ENCODE assay signal across 14 cellular contexts in the genomic region with DNA sequence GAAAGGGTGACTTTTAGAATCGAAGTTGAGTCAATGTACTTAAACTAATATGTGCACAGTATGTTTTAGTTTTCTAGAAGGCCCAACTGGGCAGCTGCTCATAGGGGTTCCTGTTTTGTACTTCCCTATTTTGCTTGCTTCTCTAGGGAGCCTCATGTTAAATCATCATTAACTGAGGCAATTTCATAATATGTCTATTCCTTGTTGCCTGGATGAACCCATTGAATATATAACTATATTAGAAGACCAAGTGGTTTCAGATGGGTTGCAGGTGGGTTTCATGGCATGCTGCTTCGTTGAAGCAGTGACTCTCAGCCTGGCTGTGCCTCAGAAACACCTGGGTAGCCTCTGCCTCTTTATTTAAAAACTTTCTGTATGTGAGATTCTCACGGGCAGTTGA. TPM values are rescaled to one million over a fixed set of nuclear protein-coding genes. Genes with fewer than 3 reads are reported as not detected.
DNase-seq lines count a peak whose midpoint lies in the region; ATAC-seq and TF ChIP-seq lines count a peak whose summit lies in the region.
"Had no signal": no experiment of that assay in that cellular context is flagged by ENCODE, and none has a peak within 500 bp of the region (broad histone marks: within the 10 kb centered on the region; RNA-seq: fewer than 3 reads in every experiment).

No MANE protein-coding gene starts in this region.

- ATAC-seq in GM23338, result no peak
- ATAC-seq: left lobe of liver had no signal

- no peaks in the 10 kb centered on the region for H3K36me3 Mint-ChIP-seq in CD14-positive monocyte
- H3K36me3 Mint-ChIP-seq in GM23338 (ENCODE audit: low read depth), result peaks cover 10% of the 10 kb centered on the region; the same call in 2 of the 3 replicates

- no peak overlapping the region for H3K4me2 ChIP-seq in GM23338

- H3K27ac Mint-ChIP-seq in CD14-positive monocyte (peak overlapping the region; percentile 52 to 92 (median 77)), GM23338 (no peak overlapping the region)

- H4K20me1 ChIP-seq in GM23338 (replicated peaks; ENCODE audit: insufficient read depth), result peaks cover 22% of the 10 kb centered on the region; the same call in 1 of the 2 replicates

- H3K4me3 Mint-ChIP-seq in CD14-positive monocyte, result peak overlapping the region in 1 of 2 donors; percentile 35
- no peak overlapping the region for H3K4me3 Mint-ChIP-seq in GM23338

- H3K27ac ChIP-seq in GM23338 (ENCODE audit: low read depth) (peak overlapping the region; percentile 34; the same call in 1 of the 2 replicates), colonic mucosa (peak overlapping the region; percentile 59)

- peaks cover 41% of the 10 kb centered on the region for H3K4me1 Mint-ChIP-seq in CD14-positive monocyte
- peaks cover 29% of the 10 kb centered on the region for H3K4me1 Mint-ChIP-seq in GM23338

- H3K27me3 ChIP-seq in GM23338 (ENCODE audit: insufficient read depth), result no peaks in the 10 kb centered on the region
- H3K27me3 ChIP-seq in colonic mucosa, result no peaks in the 10 kb centered on the region
- H3K27me3 ChIP-seq: breast epithelium, spleen had no signal

- no peaks in the 10 kb centered on the region for H3F3A ChIP-seq in GM23338 (replicated peaks; ENCODE audit: low read depth)

- intact Hi-C loops in CD14-positive monocyte (cut with micrococcal nuclease) (no loop called here), colonic mucosa (cut with DNase I) (no loop called here)

- H3K4me3 ChIP-seq in GM23338, result no peak overlapping the region
- no peak overlapping the region for H3K4me3 ChIP-seq in NB4 (ENCODE audit: low read depth, low read length)
- H3K4me3 ChIP-seq in colonic mucosa, result no peak overlapping the region
- H3K4me3 ChIP-seq: breast epithelium, spleen had no signal

- peaks cover 0 to 1% (median 0%) of the 10 kb centered on the region in 3 donors for H3K27me3 Mint-ChIP-seq in CD14-positive monocyte (ENCODE audit: low read depth in 3 of 3)
- H3K27me3 Mint-ChIP-seq in GM23338 (ENCODE audit: insufficient read depth, low read depth, poor library complexity), result peaks cover 2% of the 10 kb centered on the region

- peaks cover 100% of the 10 kb centered on the region for H3K79me2 ChIP-seq in GM23338 (replicated peaks; ENCODE audit: insufficient read depth)

- peaks cover 0 to 2% (median 0%) of the 10 kb centered on the region in 7 donors for H3K9me3 Mint-ChIP-seq in CD14-positive monocyte
- peaks cover 11% of the 10 kb centered on the region; the same call in 2 of the 3 replicates for H3K9me3 Mint-ChIP-seq in GM23338

- no peaks in the 10 kb centered on the region for H3K9me2 ChIP-seq in GM23338 (ENCODE audit: insufficient read depth)

- no peaks in the 10 kb centered on the region for H3K9me3 ChIP-seq in colonic mucosa
- H3K9me3 ChIP-seq: breast epithelium, spleen had no signal

- DNase-seq in CD14-positive monocyte (ENCODE audit: low spot score) (peak; percentile 58), GM23338 (ENCODE audit: low spot score) (no peak), NB4 (ENCODE audit: low read depth) (peak; percentile 79), colonic mucosa (no peak), LoVo (ENCODE audit: low spot score) (no peak), islet precursor cell (no peak), NCI-H510A treated with DMSO at 0.1 percent for 48 hours (lab: John Stamatoyannopoulos, UW) (no peak)
- DNase-seq in activated effector memory CD4-positive, alpha-beta T cell treated with Interleukin-2 at 50 U/mL for 16 hours, result no peak
- DNase-seq: activated CD4-positive, alpha-beta T cell treated with anti-CD3 and anti-CD28 coated beads for 48 hours; GOT3; Right ventricle myocardium superior; spleen had no signal

- no peak overlapping the region for H3K9ac ChIP-seq in colonic mucosa (ENCODE audit: low read depth in 2 of 2, low read length in 2 of 2)

- no peak for TF ChIP-seq POLR2A in NB4 (IDR thresholded peaks at IDR 0.05; ENCODE audit: extremely low read depth, insufficient read length)

- H3K4me1 ChIP-seq in GM23338 (ENCODE audit: insufficient read depth) (peaks cover 33% of the 10 kb centered on the region), colonic mucosa (peaks cover 7% of the 10 kb centered on the region)

- H2AFZ ChIP-seq in GM23338, result no peak overlapping the region

- H3K36me3 ChIP-seq in GM23338 (ENCODE audit: insufficient read depth), result no peaks in the 10 kb centered on the region
- H3K36me3 ChIP-seq in colonic mucosa, result no peaks in the 10 kb centered on the region
- H3K36me3 ChIP-seq: breast epithelium, spleen had no signal

- no peak for TF ChIP-seq CTCF in CD14-positive monocyte (IDR thresholded peaks at IDR 0.05)
- TF ChIP-seq CTCF in GM23338 (conservative IDR thresholded peaks at IDR 0.05; ENCODE audit: low read depth in 2 of 2), result no peak
- TF ChIP-seq CTCF in NB4 (IDR thresholded peaks at IDR 0.05; ENCODE audit: low read depth, low read length), result no peak
- no peak for TF ChIP-seq CTCF in colonic mucosa (IDR thresholded peaks at IDR 0.05)

TF ChIP-seq in GM23338, 12 proteins besides CTCF, POLR2A, EP300 and RAD21:
- TF ChIP-seq POLR2AphosphoS5 (IDR thresholded peaks at IDR 0.05; ENCODE audit: low read depth) (no peak), JUNB (IDR thresholded peaks at IDR 0.05; ENCODE audit: unreplicated experiment) (no peak), NANOG (IDR thresholded peaks at IDR 0.05; ENCODE audit: borderline replicate concordance) (no peak)
- TF ChIP-seq, protein P1, sequence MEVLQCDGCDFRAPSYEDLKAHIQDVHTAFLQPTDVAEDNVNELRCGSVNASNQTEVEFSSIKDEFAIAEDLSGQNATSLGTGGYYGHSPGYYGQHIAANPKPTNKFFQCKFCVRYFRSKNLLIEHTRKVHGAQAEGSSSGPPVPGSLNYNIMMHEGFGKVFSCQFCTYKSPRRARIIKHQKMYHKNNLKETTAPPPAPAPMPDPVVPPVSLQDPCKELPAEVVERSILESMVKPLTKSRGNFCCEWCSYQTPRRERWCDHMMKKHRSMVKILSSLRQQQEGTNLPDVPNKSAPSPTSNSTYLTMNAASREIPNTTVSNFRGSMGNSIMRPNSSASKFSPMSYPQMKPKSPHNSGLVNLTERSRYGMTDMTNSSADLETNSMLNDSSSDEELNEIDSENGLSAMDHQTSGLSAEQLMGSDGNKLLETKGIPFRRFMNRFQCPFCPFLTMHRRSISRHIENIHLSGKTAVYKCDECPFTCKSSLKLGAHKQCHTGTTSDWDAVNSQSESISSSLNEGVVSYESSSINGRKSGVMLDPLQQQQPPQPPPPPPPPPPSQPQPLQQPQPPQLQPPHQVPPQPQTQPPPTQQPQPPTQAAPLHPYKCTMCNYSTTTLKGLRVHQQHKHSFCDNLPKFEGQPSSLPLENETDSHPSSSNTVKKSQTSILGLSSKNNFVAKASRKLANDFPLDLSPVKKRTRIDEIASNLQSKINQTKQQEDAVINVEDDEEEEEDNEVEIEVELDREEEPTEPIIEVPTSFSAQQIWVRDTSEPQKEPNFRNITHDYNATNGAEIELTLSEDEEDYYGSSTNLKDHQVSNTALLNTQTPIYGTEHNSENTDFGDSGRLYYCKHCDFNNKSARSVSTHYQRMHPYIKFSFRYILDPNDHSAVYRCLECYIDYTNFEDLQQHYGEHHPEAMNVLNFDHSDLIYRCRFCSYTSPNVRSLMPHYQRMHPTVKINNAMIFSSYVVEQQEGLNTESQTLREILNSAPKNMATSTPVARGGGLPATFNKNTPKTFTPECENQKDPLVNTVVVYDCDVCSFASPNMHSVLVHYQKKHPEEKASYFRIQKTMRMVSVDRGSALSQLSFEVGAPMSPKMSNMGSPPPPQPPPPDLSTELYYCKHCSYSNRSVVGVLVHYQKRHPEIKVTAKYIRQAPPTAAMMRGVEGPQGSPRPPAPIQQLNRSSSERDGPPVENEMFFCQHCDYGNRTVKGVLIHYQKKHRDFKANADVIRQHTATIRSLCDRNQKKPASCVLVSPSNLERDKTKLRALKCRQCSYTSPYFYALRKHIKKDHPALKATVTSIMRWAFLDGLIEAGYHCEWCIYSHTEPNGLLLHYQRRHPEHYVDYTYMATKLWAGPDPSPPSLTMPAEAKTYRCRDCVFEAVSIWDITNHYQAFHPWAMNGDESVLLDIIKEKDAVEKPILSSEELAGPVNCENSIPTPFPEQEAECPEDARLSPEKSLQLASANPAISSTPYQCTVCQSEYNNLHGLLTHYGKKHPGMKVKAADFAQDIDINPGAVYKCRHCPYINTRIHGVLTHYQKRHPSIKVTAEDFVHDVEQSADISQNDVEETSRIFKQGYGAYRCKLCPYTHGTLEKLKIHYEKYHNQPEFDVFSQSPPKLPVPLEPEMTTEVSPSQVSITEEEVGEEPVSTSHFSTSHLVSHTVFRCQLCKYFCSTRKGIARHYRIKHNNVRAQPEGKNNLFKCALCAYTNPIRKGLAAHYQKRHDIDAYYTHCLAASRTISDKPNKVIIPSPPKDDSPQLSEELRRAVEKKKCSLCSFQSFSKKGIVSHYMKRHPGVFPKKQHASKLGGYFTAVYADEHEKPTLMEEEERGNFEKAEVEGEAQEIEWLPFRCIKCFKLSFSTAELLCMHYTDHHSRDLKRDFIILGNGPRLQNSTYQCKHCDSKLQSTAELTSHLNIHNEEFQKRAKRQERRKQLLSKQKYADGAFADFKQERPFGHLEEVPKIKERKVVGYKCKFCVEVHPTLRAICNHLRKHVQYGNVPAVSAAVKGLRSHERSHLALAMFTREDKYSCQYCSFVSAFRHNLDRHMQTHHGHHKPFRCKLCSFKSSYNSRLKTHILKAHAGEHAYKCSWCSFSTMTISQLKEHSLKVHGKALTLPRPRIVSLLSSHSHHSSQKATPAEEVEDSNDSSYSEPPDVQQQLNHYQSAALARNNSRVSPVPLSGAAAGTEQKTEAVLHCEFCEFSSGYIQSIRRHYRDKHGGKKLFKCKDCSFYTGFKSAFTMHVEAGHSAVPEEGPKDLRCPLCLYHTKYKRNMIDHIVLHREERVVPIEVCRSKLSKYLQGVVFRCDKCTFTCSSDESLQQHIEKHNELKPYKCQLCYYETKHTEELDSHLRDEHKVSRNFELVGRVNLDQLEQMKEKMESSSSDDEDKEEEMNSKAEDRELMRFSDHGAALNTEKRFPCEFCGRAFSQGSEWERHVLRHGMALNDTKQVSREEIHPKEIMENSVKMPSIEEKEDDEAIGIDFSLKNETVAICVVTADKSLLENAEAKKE (CRISPR knock-in tag; IDR thresholded peaks at IDR 0.05), result no peak

RNA-seq across cellular contexts. Expression of a gene that starts 22.2 kb away (rescaled TPM):
- polyA plus RNA-seq in CD14-positive monocyte (under 1 TPM; 0.30 to 0.41 TPM), GM23338 (2016; fragmentation: Nextera tagmentation; extraction: Ambion mirVana) (64.2 and 66.9 TPM in 2 replicates)
- 38.2 and 43.2 TPM in 2 replicates for total RNA-seq in GM23338 (2014; rRNA removed; shearing (Covaris generic))
- total RNA-seq in colonic mucosa, result 10 to 100 TPM; 38.6 to 50.2 TPM

Comparison
In these comparisons a context has a peak if more than half of its experiments do, and no peak if none do; other contexts are left out.
1. DNase-seq: peak in CD14-positive monocyte (single experiment) and NB4 (single experiment); none in GM23338 (single experiment), colonic mucosa (single experiment), LoVo (single experiment), islet precursor cell (single experiment), activated effector memory CD4-positive, alpha-beta T cell treated with Interleukin-2 at 50 U/mL for 16 hours (single experiment) and NCI-H510A treated with DMSO at 0.1 percent for 48 hours (single experiment).